In genomic region chr11:2142300-2142759, GRCh38 we compare ENCODE assay signal across 20 cellular contexts. TPM values are rescaled to one million over a fixed set of nuclear protein-coding genes. Genes with fewer than 3 reads are reported as not detected.
DNase-seq lines count a peak whose midpoint lies in the region; ATAC-seq and TF ChIP-seq lines count a peak whose summit lies in the region.
"Had no signal": no experiment of that assay in that cellular context is flagged by ENCODE, and none has a peak within 500 bp of the region (broad histone marks: within the 10 kb centered on the region; RNA-seq: fewer than 3 reads in every experiment).

No MANE protein-coding gene starts in this region.

- H2BK120ac ChIP-seq in trophoblast cell (ENCODE audit: insufficient read depth, low read length, poor library complexity), result no peak overlapping the region

- H4K8ac ChIP-seq in trophoblast cell (ENCODE audit: low read depth, low read length), result no peak overlapping the region

- peaks cover 5% of the 10 kb centered on the region for H3K79me2 ChIP-seq in trophoblast cell (ENCODE audit: control insufficient read depth, insufficient read depth, low read length, poor library complexity)

- H3K4me2 ChIP-seq in trophoblast cell (ENCODE audit: low read length), result no peak overlapping the region

- H3K23ac ChIP-seq in trophoblast cell (ENCODE audit: low read length), result no peak overlapping the region

- H3K4me3 ChIP-seq in epithelial cell of esophagus (ENCODE audit: low read length), result no peak overlapping the region
- no peak overlapping the region for H3K4me3 ChIP-seq in trophoblast cell (ENCODE audit: low read depth, low read length)
- no peak overlapping the region for H3K4me3 ChIP-seq in colonic mucosa
- H3K4me3 ChIP-seq: left lung, uterus had no signal

- H3K9me3 Mint-ChIP-seq in activated CD4-positive, alpha-beta T cell treated with anti-CD3 and anti-CD28 coated beads, Interleukin-2, amount 10 ng/mL, durations not matched to agents 24 days and 14 days, result no peaks in the 10 kb centered on the region
- H3K9me3 Mint-ChIP-seq: activated naive CD8-positive, alpha-beta T cell treated with anti-CD3 and anti-CD28 coated beads, Interleukin-2, amount 10 ng/mL, durations not matched to agents 7 days and 5 days; neural crest cell; stimulated activated naive B cell treated with anti-CD40 and anti-IgM and Interleukin-4, amounts not matched to agents 10 μg/mL and 1 μg/mL and 100 μg/mL, for 72 hours had no signal

- no peak overlapping the region for H2AFZ ChIP-seq in trophoblast cell (ENCODE audit: insufficient read depth, low read length, poor library complexity)

- no peak overlapping the region for H3K14ac ChIP-seq in trophoblast cell (ENCODE audit: low read length)

- H2BK12ac ChIP-seq in trophoblast cell (ENCODE audit: low read length), result no peak overlapping the region

- TF ChIP-seq CTCF in epithelial cell of esophagus (IDR thresholded peaks at IDR 0.05; ENCODE audit: insufficient read depth, low read depth, low read length, missing control alignments), result no peak
- TF ChIP-seq CTCF in colonic mucosa (IDR thresholded peaks at IDR 0.05), result no peak

- no peak for DNase-seq in activated CD4-positive, alpha-beta T cell treated with anti-CD3 and anti-CD28 coated beads, Interleukin-2, amount 10 ng/mL, durations not matched to agents 24 days and 14 days
- DNase-seq in activated CD4-positive, alpha-beta T cell treated with anti-CD3 and anti-CD28 coated beads, Interleukin-2, amount 50 U/mL, for 48 hours, result no peak
- DNase-seq in M059J (ENCODE audit: low read depth), result peak; percentile 38
- peak; percentile 66 for DNase-seq in epithelial cell of esophagus (ENCODE audit: low read depth)
- DNase-seq in trophoblast cell, result peak in 1 of 2 donors; percentile 57
- DNase-seq in colonic mucosa, result no peak
- no peak for DNase-seq in G401 (ENCODE audit: low spot score)
- DNase-seq: activated naive CD8-positive, alpha-beta T cell treated with anti-CD3 and anti-CD28 coated beads, Interleukin-2, amount 10 ng/mL, durations not matched to agents 7 days and 5 days; Kasumi-1; NCI-H1694; NCI-H510A treated with DMSO at 0.1 percent for 48 hours; OCI-M1; uterus had no signal

- no peak overlapping the region for H2AK5ac ChIP-seq in trophoblast cell (ENCODE audit: low read length)

- H3K4me1 ChIP-seq in trophoblast cell (ENCODE audit: control insufficient read depth in 1 of 2, insufficient read depth in 2 of 2, low read length in 2 of 2) (peaks cover 3 to 5% of the 10 kb centered on the region in 2 experiments), colonic mucosa (no peaks in the 10 kb centered on the region)

- H3K9me3 ChIP-seq in trophoblast cell (ENCODE audit: insufficient read depth, low read depth, low read length) (peaks cover 3% of the 10 kb centered on the region), colonic mucosa (no peaks in the 10 kb centered on the region)
- H3K9me3 ChIP-seq: left lung, uterus had no signal

- H4K12ac ChIP-seq in trophoblast cell (ENCODE audit: low read depth, low read length), result no peak overlapping the region

- H3K9ac ChIP-seq in trophoblast cell (ENCODE audit: low read length), result no peak overlapping the region
- no peak overlapping the region for H3K9ac ChIP-seq in colonic mucosa (ENCODE audit: low read depth in 2 of 2, low read length in 2 of 2)

- H3K79me1 ChIP-seq in trophoblast cell (ENCODE audit: low read length), result peaks cover 17% of the 10 kb centered on the region

- H3K36me3 Mint-ChIP-seq in activated CD4-positive, alpha-beta T cell treated with anti-CD3 and anti-CD28 coated beads, Interleukin-2, amount 10 ng/mL, durations not matched to agents 24 days and 14 days (ENCODE audit: low read depth), result no peaks in the 10 kb centered on the region
- H3K36me3 Mint-ChIP-seq: activated naive CD8-positive, alpha-beta T cell treated with anti-CD3 and anti-CD28 coated beads, Interleukin-2, amount 10 ng/mL, durations not matched to agents 7 days and 5 days; stimulated activated naive B cell treated with anti-CD40 and anti-IgM and Interleukin-4, amounts not matched to agents 10 μg/mL and 1 μg/mL and 100 μg/mL, for 72 hours had no signal

- H3K36me3 ChIP-seq in trophoblast cell (ENCODE audit: control insufficient read depth in 1 of 2, insufficient read depth in 2 of 2, low read length in 2 of 2) (no peaks in the 10 kb centered on the region), colonic mucosa (no peaks in the 10 kb centered on the region)
- H3K36me3 ChIP-seq: left lung, uterus had no signal

- peaks cover 64% of the 10 kb centered on the region for H3K27me3 Mint-ChIP-seq in activated CD4-positive, alpha-beta T cell treated with anti-CD3 and anti-CD28 coated beads, Interleukin-2, amount 10 ng/mL, durations not matched to agents 24 days and 14 days

- ATAC-seq in GM21515 (IDR thresholded peaks at IDR 0.05; ENCODE audit: unreplicated experiment), result no peak
- ATAC-seq: left lung, right cardiac atrium had no signal

- H2BK5ac ChIP-seq in trophoblast cell (ENCODE audit: low read depth, low read length, poor library complexity), result peak overlapping the region; percentile 27

- no peak overlapping the region for H3K4ac ChIP-seq in trophoblast cell (ENCODE audit: low read depth, low read length)

- peaks cover 13% of the 10 kb centered on the region for H3K4me1 Mint-ChIP-seq in activated CD4-positive, alpha-beta T cell treated with anti-CD3 and anti-CD28 coated beads, Interleukin-2, amount 10 ng/mL, durations not matched to agents 24 days and 14 days
- H3K4me1 Mint-ChIP-seq: neural crest cell had no signal

- peak overlapping the region; percentile 26 for H4K91ac ChIP-seq in trophoblast cell (ENCODE audit: low read depth, low read length)

- no peak overlapping the region for H3K4me3 Mint-ChIP-seq in activated CD4-positive, alpha-beta T cell treated with anti-CD3 and anti-CD28 coated beads, Interleukin-2, amount 10 ng/mL, durations not matched to agents 24 days and 14 days
- H3K4me3 Mint-ChIP-seq: activated naive CD8-positive, alpha-beta T cell treated with anti-CD3 and anti-CD28 coated beads, Interleukin-2, amount 10 ng/mL, durations not matched to agents 7 days and 5 days; neural crest cell had no signal

- no CpG with 5 or more reads among the region's 5 CpGs for WGBS in trophoblast cell (ENCODE audit: extremely low coverage, insufficient coverage, insufficient read length)

- peak overlapping the region; percentile 80 for H3K27ac Mint-ChIP-seq in activated CD4-positive, alpha-beta T cell treated with anti-CD3 and anti-CD28 coated beads, Interleukin-2, amount 10 ng/mL, durations not matched to agents 24 days and 14 days
- H3K27ac Mint-ChIP-seq: activated naive CD8-positive, alpha-beta T cell treated with anti-CD3 and anti-CD28 coated beads, Interleukin-2, amount 10 ng/mL, durations not matched to agents 7 days and 5 days; stimulated activated naive B cell treated with anti-CD40 and anti-IgM and Interleukin-4, amounts not matched to agents 10 μg/mL and 1 μg/mL and 100 μg/mL, for 72 hours had no signal

- intact Hi-C loops in activated CD4-positive, alpha-beta T cell treated with anti-CD3 and anti-CD28 coated beads, Interleukin-2, amount 10 ng/mL, durations not matched to agents 24 days and 14 days (cut with micrococcal nuclease), result loop anchor here (1.0 kb wide), 1 partner anchor 123 kb away; no protein-coding TSS in a partner anchor
- intact Hi-C loops in colonic mucosa (cut with DNase I), result no loop called here

- H3K27ac ChIP-seq in trophoblast cell (ENCODE audit: low read depth, low read length), result no peak overlapping the region
- H3K27ac ChIP-seq in colonic mucosa, result no peak overlapping the region
- H3K27ac ChIP-seq: left lung, uterus had no signal

- in situ Hi-C loops in G401 (cut with HindIII; ENCODE audit: low sequenced_read_pairs), result no loop called here

- no peak overlapping the region for H3K18ac ChIP-seq in trophoblast cell (ENCODE audit: low read length)

- H3K27me3 ChIP-seq in trophoblast cell (ENCODE audit: insufficient read depth, low read length), result peaks cover 73% of the 10 kb centered on the region
- peaks cover 78% of the 10 kb centered on the region for H3K27me3 ChIP-seq in colonic mucosa

RNA-seq across cellular contexts. Expression of gene IGF2, which starts 3.1 kb away (rescaled TPM):
- 0.45 and 1.1 TPM in 2 replicates for total RNA-seq in activated CD4-positive, alpha-beta T cell treated with anti-CD3 and anti-CD28 coated beads, Interleukin-2, amount 10 ng/mL, durations not matched to agents 24 days and 14 days
- 0.02 and 0.07 TPM in 2 replicates for total RNA-seq in M059J (2014; rRNA removed; shearing (Covaris generic))
- polyA plus RNA-seq in trophoblast cell (2013), result 1,002 and 1,117 TPM in 2 replicates
- total RNA-seq in colonic mucosa, result 1 to 10 TPM; 4.1 to 9.2 TPM
- 0.06 TPM in 1 of 2 replicates, not detected in the other for total RNA-seq in G401 (2014; rRNA removed; shearing (Covaris generic))
- total RNA-seq: activated naive CD8-positive, alpha-beta T cell treated with anti-CD3 and anti-CD28 coated beads, Interleukin-2, amount 10 ng/mL, durations not matched to agents 7 days and 5 days had no signal

RNA-seq across cellular contexts. Expression of gene INS, which starts 18.7 kb away (rescaled TPM):
- total RNA-seq in activated CD4-positive, alpha-beta T cell treated with anti-CD3 and anti-CD28 coated beads, Interleukin-2, amount 10 ng/mL, durations not matched to agents 24 days and 14 days, result not detected in 2 replicates
- total RNA-seq in M059J (2014; rRNA removed; shearing (Covaris generic)), result not detected in 2 replicates
- not detected in 2 replicates for polyA plus RNA-seq in trophoblast cell (2013)
- total RNA-seq in colonic mucosa, result under 1 TPM in 1 of 2 donors, not detected in 1; 0.84 TPM
- not detected in 2 replicates for total RNA-seq in G401 (2014; rRNA removed; shearing (Covaris generic))
- total RNA-seq: activated naive CD8-positive, alpha-beta T cell treated with anti-CD3 and anti-CD28 coated beads, Interleukin-2, amount 10 ng/mL, durations not matched to agents 7 days and 5 days; cerebellum; endothelial cell of umbilical vein; left lung; neural crest cell; uterus had no signal
- polyA plus RNA-seq: endothelial cell of umbilical vein, right cardiac atrium had no signal

RNA-seq across cellular contexts. Expression of gene TH, which starts 29.3 kb away (rescaled TPM):
- total RNA-seq in activated CD4-positive, alpha-beta T cell treated with anti-CD3 and anti-CD28 coated beads, Interleukin-2, amount 10 ng/mL, durations not matched to agents 24 days and 14 days, result not detected in 2 replicates
- total RNA-seq in M059J (2014; rRNA removed; shearing (Covaris generic)), result 0.07 TPM in 1 of 2 replicates, not detected in the other
- 0.03 TPM in 2 replicates for polyA plus RNA-seq in trophoblast cell (2013)
- under 1 TPM in 1 of 2 donors, not detected in 1; 0.15 TPM for total RNA-seq in colonic mucosa
- total RNA-seq in G401 (2014; rRNA removed; shearing (Covaris generic)), result 0.49 TPM in 1 of 2 replicates, not detected in the other
- total RNA-seq: activated naive CD8-positive, alpha-beta T cell treated with anti-CD3 and anti-CD28 coated beads, Interleukin-2, amount 10 ng/mL, durations not matched to agents 7 days and 5 days; endothelial cell of umbilical vein; right cardiac atrium had no signal
- polyA plus RNA-seq: endothelial cell of umbilical vein, right cardiac atrium had no signal

Comparison
In these comparisons a context has a peak if more than half of its experiments do, and no peak if none do; other contexts are left out.
1. DNase-seq: peak in M059J (single experiment) and epithelial cell of esophagus (single experiment); none in activated CD4-positive, alpha-beta T cell treated with anti-CD3 and anti-CD28 coated beads, Interleukin-2, amount 10 ng/mL, durations not matched to agents 24 days and 14 days (single experiment), activated CD4-positive, alpha-beta T cell treated with anti-CD3 and anti-CD28 coated beads, Interleukin-2, amount 50 U/mL, for 48 hours (0 of 2), colonic mucosa (single experiment) and G401 (single experiment).